1 cellular context compared by ENCODE assay signal in genomic region chr2:105518897-105519296, GRCh38.
TF ChIP-seq lines count a peak whose summit lies in the region.

No MANE protein-coding gene starts in this region.

TF ChIP-seq in K562, 482 proteins besides CTCF, POLR2A, EP300 and RAD21 (continued from another document and continues in another):
- TF ChIP-seq DEAF1 (CRISPR knock-in tag; IDR thresholded peaks at IDR 0.05) (0 out of 2 replicates have a peak, but pooled peaks have one; percentile 35), GATA2 (CRISPR knock-in tag; IDR thresholded peaks at IDR 0.05) (no peak), L3MBTL2 (IDR thresholded peaks at IDR 0.05) (peak; percentile 25; the same call in 1 of the 2 replicates), STAG1 (CRISPR knock-in tag; IDR thresholded peaks at IDR 0.05; ENCODE audit: borderline replicate concordance) (no peak; the same call in 1 of the 2 replicates), NUFIP1 (IDR thresholded peaks at IDR 0.05; ENCODE audit: partially characterized antibody) (no peak), EZH2 (IDR thresholded peaks at IDR 0.05; ENCODE audit: borderline replicate concordance, low read depth, low read length) (no peak), GTF2F1 (IDR thresholded peaks at IDR 0.05; ENCODE audit: low read depth, low read length) (no peak), ZMIZ1 (IDR thresholded peaks at IDR 0.05; ENCODE audit: low read depth in 2 of 2, low read length in 2 of 2) (no peak), PRMT5 (CRISPR knock-in tag; IDR thresholded peaks at IDR 0.05) (no peak), YBX1 (IDR thresholded peaks at IDR 0.05) (no peak), ZC3H8 (IDR thresholded peaks at IDR 0.05) (no peak), SMC3 (conservative IDR thresholded peaks at IDR 0.05; ENCODE audit: insufficient read depth, low read depth, low read length) (peak; percentile 54), MYBL2 (IDR thresholded peaks at IDR 0.05; ENCODE audit: low read depth) (no peak), MYBL2 (CRISPR knock-in tag; IDR thresholded peaks at IDR 0.05; ENCODE audit: borderline replicate concordance) (no peak), REST (CRISPR knock-in tag; IDR thresholded peaks at IDR 0.05; ENCODE audit: low read depth) (no peak), XRCC5 (IDR thresholded peaks at IDR 0.05; ENCODE audit: low read depth, low read length) (no peak), ZFP36 (IDR thresholded peaks at IDR 0.05; ENCODE audit: low read depth, low read length, partially characterized antibody) (peak; percentile 43), GMEB1 (CRISPR knock-in tag; IDR thresholded peaks at IDR 0.05) (no peak), FOXJ2 (tag; IDR thresholded peaks at IDR 0.05) (no peak), NR3C1 (CRISPR knock-in tag; IDR thresholded peaks at IDR 0.05) (no peak)
- TF ChIP-seq, protein P1, sequence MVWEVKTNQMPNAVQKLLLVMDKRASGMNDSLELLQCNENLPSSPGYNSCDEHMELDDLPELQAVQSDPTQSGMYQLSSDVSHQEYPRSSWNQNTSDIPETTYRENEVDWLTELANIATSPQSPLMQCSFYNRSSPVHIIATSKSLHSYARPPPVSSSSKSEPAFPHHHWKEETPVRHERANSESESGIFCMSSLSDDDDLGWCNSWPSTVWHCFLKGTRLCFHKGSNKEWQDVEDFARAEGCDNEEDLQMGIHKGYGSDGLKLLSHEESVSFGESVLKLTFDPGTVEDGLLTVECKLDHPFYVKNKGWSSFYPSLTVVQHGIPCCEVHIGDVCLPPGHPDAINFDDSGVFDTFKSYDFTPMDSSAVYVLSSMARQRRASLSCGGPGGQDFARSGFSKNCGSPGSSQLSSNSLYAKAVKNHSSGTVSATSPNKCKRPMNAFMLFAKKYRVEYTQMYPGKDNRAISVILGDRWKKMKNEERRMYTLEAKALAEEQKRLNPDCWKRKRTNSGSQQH (CRISPR knock-in tag; IDR thresholded peaks at IDR 0.05), result no peak
- TF ChIP-seq, protein P2, sequence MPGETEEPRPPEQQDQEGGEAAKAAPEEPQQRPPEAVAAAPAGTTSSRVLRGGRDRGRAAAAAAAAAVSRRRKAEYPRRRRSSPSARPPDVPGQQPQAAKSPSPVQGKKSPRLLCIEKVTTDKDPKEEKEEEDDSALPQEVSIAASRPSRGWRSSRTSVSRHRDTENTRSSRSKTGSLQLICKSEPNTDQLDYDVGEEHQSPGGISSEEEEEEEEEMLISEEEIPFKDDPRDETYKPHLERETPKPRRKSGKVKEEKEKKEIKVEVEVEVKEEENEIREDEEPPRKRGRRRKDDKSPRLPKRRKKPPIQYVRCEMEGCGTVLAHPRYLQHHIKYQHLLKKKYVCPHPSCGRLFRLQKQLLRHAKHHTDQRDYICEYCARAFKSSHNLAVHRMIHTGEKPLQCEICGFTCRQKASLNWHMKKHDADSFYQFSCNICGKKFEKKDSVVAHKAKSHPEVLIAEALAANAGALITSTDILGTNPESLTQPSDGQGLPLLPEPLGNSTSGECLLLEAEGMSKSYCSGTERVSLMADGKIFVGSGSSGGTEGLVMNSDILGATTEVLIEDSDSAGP (CRISPR knock-in tag; IDR thresholded peaks at IDR 0.05), result no peak
- TF ChIP-seq, protein P3, sequence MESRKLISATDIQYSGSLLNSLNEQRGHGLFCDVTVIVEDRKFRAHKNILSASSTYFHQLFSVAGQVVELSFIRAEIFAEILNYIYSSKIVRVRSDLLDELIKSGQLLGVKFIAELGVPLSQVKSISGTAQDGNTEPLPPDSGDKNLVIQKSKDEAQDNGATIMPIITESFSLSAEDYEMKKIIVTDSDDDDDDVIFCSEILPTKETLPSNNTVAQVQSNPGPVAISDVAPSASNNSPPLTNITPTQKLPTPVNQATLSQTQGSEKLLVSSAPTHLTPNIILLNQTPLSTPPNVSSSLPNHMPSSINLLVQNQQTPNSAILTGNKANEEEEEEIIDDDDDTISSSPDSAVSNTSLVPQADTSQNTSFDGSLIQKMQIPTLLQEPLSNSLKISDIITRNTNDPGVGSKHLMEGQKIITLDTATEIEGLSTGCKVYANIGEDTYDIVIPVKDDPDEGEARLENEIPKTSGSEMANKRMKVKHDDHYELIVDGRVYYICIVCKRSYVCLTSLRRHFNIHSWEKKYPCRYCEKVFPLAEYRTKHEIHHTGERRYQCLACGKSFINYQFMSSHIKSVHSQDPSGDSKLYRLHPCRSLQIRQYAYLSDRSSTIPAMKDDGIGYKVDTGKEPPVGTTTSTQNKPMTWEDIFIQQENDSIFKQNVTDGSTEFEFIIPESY (CRISPR knock-in tag; IDR thresholded peaks at IDR 0.05), result peak; percentile 95
- TF ChIP-seq, protein P4, sequence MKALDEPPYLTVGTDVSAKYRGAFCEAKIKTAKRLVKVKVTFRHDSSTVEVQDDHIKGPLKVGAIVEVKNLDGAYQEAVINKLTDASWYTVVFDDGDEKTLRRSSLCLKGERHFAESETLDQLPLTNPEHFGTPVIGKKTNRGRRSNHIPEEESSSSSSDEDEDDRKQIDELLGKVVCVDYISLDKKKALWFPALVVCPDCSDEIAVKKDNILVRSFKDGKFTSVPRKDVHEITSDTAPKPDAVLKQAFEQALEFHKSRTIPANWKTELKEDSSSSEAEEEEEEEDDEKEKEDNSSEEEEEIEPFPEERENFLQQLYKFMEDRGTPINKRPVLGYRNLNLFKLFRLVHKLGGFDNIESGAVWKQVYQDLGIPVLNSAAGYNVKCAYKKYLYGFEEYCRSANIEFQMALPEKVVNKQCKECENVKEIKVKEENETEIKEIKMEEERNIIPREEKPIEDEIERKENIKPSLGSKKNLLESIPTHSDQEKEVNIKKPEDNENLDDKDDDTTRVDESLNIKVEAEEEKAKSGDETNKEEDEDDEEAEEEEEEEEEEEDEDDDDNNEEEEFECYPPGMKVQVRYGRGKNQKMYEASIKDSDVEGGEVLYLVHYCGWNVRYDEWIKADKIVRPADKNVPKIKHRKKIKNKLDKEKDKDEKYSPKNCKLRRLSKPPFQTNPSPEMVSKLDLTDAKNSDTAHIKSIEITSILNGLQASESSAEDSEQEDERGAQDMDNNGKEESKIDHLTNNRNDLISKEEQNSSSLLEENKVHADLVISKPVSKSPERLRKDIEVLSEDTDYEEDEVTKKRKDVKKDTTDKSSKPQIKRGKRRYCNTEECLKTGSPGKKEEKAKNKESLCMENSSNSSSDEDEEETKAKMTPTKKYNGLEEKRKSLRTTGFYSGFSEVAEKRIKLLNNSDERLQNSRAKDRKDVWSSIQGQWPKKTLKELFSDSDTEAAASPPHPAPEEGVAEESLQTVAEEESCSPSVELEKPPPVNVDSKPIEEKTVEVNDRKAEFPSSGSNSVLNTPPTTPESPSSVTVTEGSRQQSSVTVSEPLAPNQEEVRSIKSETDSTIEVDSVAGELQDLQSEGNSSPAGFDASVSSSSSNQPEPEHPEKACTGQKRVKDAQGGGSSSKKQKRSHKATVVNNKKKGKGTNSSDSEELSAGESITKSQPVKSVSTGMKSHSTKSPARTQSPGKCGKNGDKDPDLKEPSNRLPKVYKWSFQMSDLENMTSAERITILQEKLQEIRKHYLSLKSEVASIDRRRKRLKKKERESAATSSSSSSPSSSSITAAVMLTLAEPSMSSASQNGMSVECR (CRISPR knock-in tag; IDR thresholded peaks at IDR 0.05), result no peak
- TF ChIP-seq, protein P5, sequence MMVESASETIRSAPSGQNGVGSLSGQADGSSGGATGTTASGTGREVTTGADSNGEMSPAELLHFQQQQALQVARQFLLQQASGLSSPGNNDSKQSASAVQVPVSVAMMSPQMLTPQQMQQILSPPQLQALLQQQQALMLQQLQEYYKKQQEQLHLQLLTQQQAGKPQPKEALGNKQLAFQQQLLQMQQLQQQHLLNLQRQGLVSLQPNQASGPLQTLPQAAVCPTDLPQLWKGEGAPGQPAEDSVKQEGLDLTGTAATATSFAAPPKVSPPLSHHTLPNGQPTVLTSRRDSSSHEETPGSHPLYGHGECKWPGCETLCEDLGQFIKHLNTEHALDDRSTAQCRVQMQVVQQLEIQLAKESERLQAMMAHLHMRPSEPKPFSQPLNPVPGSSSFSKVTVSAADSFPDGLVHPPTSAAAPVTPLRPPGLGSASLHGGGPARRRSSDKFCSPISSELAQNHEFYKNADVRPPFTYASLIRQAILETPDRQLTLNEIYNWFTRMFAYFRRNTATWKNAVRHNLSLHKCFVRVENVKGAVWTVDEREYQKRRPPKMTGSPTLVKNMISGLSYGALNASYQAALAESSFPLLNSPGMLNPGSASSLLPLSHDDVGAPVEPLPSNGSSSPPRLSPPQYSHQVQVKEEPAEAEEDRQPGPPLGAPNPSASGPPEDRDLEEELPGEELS (CRISPR knock-in tag; IDR thresholded peaks at IDR 0.05; ENCODE audit: borderline replicate concordance), result no peak
- TF ChIP-seq, protein P6, sequence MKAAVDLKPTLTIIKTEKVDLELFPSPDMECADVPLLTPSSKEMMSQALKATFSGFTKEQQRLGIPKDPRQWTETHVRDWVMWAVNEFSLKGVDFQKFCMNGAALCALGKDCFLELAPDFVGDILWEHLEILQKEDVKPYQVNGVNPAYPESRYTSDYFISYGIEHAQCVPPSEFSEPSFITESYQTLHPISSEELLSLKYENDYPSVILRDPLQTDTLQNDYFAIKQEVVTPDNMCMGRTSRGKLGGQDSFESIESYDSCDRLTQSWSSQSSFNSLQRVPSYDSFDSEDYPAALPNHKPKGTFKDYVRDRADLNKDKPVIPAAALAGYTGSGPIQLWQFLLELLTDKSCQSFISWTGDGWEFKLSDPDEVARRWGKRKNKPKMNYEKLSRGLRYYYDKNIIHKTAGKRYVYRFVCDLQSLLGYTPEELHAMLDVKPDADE (conservative IDR thresholded peaks at IDR 0.05; ENCODE audit: control insufficient read depth, low read depth, low read length), result no peak
